In genomic region chr1:63984257-63984626, GRCh38 we compare ENCODE assay signal across 18 cellular contexts.
DNase-seq lines count a peak whose midpoint lies in the region; ATAC-seq and TF ChIP-seq lines count a peak whose summit lies in the region.
"Had no signal": no experiment of that assay in that cellular context is flagged by ENCODE, and none has a peak within 500 bp of the region (broad histone marks: within the 10 kb centered on the region; RNA-seq: fewer than 3 reads in every experiment).

No MANE protein-coding gene starts in this region.

- TF ChIP-seq POLR2A in GM18505 (IDR thresholded peaks at IDR 0.05; ENCODE audit: borderline replicate concordance, extremely low read depth, insufficient read depth, insufficient read length): no peak

- TF ChIP-seq CTCF in astrocyte of the cerebellum (IDR thresholded peaks at IDR 0.05; ENCODE audit: low read depth, low read length, missing control alignments) (no peak), thoracic aorta (IDR thresholded peaks at IDR 0.05) (no peak)

- no peaks in the 10 kb centered on the region for H3K9me3 ChIP-seq in thoracic aorta
- H3K9me3 ChIP-seq: upper lobe of left lung had no signal

- in situ Hi-C loops in astrocyte of the cerebellum (cut with HindIII; ENCODE audit: low sequenced_read_pairs): no loop called here

- no peaks in the 10 kb centered on the region for H3K36me3 ChIP-seq in thoracic aorta
- H3K36me3 ChIP-seq: upper lobe of left lung had no signal

- ATAC-seq in thoracic aorta (ENCODE audit: insufficient number of reproducible peaks, low FRiP score, low read depth): no peak
- ATAC-seq in GM18505 (IDR thresholded peaks at IDR 0.05; ENCODE audit: unreplicated experiment): no peak
- ATAC-seq: activated CD8-positive, alpha-beta memory T cell treated with anti-CD3 and anti-CD28 coated beads, Interleukin-2, amount 10 ng/mL, durations not matched to agents 7 days and 5 days; CD8-positive, alpha-beta T cell; WTC11 had no signal

- H3K4me3 ChIP-seq in astrocyte of the cerebellum (ENCODE audit: low read depth, low read length) (no peak overlapping the region), thoracic aorta (peak overlapping the region; percentile 35)
- H3K4me3 ChIP-seq: upper lobe of left lung had no signal

- no peaks in the 10 kb centered on the region for H3K27me3 ChIP-seq in thoracic aorta (replicated peaks; ENCODE audit: insufficient read depth)
- H3K27me3 ChIP-seq: upper lobe of left lung had no signal

- peak overlapping the region; percentile 60 to 69 for H3K27ac ChIP-seq in thoracic aorta
- H3K27ac ChIP-seq: upper lobe of left lung had no signal

- peaks cover 24 to 60% of the 10 kb centered on the region in 2 donors for H3K4me1 ChIP-seq in thoracic aorta (ENCODE audit: control insufficient read depth in 1 of 2, low read depth in 2 of 2)

- DNase-seq in LHCN-M2 (ENCODE audit: low read depth) (peak; percentile 63), astrocyte of the cerebellum (ENCODE audit: low read depth) (peak; percentile 83), iris pigment epithelial cell (ENCODE audit: low read depth) (peak; percentile 64), thoracic aorta (ENCODE audit: low spot score) (no peak), hepatic stellate cell (ENCODE audit: low spot score) (no peak), NCI-H748 (lab: John Stamatoyannopoulos, UW; ENCODE audit: unreplicated experiment) (no peak), amniotic stem cell (lab: John Stamatoyannopoulos, UW) (no peak)
- DNase-seq: activated CD8-positive, alpha-beta memory T cell treated with anti-CD3 and anti-CD28 coated beads, Interleukin-2, amount 10 ng/mL, durations not matched to agents 7 days and 5 days; activated gamma-delta T cell treated with Interleukin-2 at 50 U/mL for 16 hours; CD8-positive, alpha-beta T cell; glutamatergic neuron; NCI-H1092 treated with DMSO at 0.1 percent for 48 hours; NCI-H2227 treated with DMSO at 0.1 percent for 48 hours; stimulated activated CD8-positive, alpha-beta memory T cell treated with anti-CD3 and anti-CD28 coated beads, Interleukin-4, amount 100 ng/mL, for 48 hours; SW 1271; upper lobe of left lung had no signal

Comparison
In these comparisons a context has a peak if more than half of its experiments do, and no peak if none do; other contexts are left out.
1. DNase-seq: peak in LHCN-M2 (single experiment), astrocyte of the cerebellum (single experiment) and iris pigment epithelial cell (single experiment); none in thoracic aorta (single experiment), hepatic stellate cell (single experiment), NCI-H748 (single experiment) and amniotic stem cell (single experiment).